ENCODE assay signal across 8 cellular contexts in genomic region chr3:194315965-194316361, GRCh38. TPM values are rescaled to one million over a fixed set of nuclear protein-coding genes. Genes with fewer than 3 reads are reported as not detected.
DNase-seq lines count a peak whose midpoint lies in the region; ATAC-seq and TF ChIP-seq lines count a peak whose summit lies in the region.

No MANE protein-coding gene starts in this region.

- peak overlapping the region; percentile 21 to 45 (median 40) for H3K4me3 ChIP-seq in skin epidermis

- no peak for TF ChIP-seq CTCF in GM10266 (IDR thresholded peaks at IDR 0.05; ENCODE audit: control insufficient read depth, insufficient read depth, low read depth, missing control alignments)
- TF ChIP-seq CTCF in omental fat pad (IDR thresholded peaks at IDR 0.05), result no peak

- H3K27ac ChIP-seq in skin epidermis, result peak overlapping the region in 4 of 21 experiments; percentile 14 to 83 (median 40)

- DNase-seq in COLO829 (ENCODE audit: low spot score) (peak; percentile 60), NCI-H146 (lab: John Stamatoyannopoulos, UW) (peak; percentile 76), fibroblast of peridontal ligament (ENCODE audit: extremely low read depth) (peak; percentile 54), GM10266 (ENCODE audit: extremely low spot score) (no peak), activated gamma-delta T cell treated with Interleukin-2 at 50 U/mL for 16 hours (no peak), omental fat pad (ENCODE audit: low spot score) (no peak)

- ATAC-seq in GM21786 (IDR thresholded peaks at IDR 0.05; ENCODE audit: unreplicated experiment) (peak; percentile 20), omental fat pad (ENCODE audit: low FRiP score) (no peak)

RNA-seq across cellular contexts. Expression of gene CPN2, which starts 35.2 kb away (rescaled TPM):
- under 1 TPM in 2 of 4 donors, not detected in 2; 0.24 to 0.50 TPM for total RNA-seq in omental fat pad

RNA-seq across cellular contexts. Expression of gene LRRC15, which starts 53.6 kb away (rescaled TPM):
- under 1 TPM in 3 of 4 donors, not detected in 1; 0.12 to 0.37 (median 0.13) TPM for total RNA-seq in omental fat pad

Comparison
In these comparisons a context has a peak if more than half of its experiments do, and no peak if none do; other contexts are left out.
1. DNase-seq: peak in COLO829 (single experiment), NCI-H146 (single experiment) and fibroblast of peridontal ligament (single experiment); none in GM10266 (single experiment), activated gamma-delta T cell treated with Interleukin-2 at 50 U/mL for 16 hours (single experiment) and omental fat pad (single experiment).